In the genomic region with DNA sequence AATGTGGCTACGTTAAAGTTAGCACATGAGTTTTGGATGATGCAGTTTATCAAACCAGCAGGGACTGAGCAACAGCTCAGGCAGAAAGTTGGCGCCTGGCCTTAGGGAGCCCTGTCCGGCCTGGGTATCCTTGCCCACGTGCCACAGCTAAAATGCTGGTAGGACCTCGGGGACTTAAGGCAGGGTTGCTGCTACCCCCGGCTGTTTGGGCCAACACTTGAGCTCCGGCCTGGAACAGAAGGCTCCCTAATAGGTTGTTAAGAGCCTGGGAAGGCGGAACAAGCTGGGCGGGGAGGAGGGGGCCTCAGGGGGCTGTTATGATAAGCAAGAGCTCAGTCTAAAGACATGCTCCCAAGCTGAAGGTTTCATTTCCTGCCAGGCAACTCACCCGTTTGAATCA, we compare ENCODE assay signal across 10 cellular contexts. TPM values are rescaled to one million over a fixed set of nuclear protein-coding genes. Genes with fewer than 3 reads are reported as not detected.
A peak's percentile ranks its signal among the peaks of the same experiment; 100 is the strongest.
DNase-seq lines count a peak whose midpoint lies in the region; ATAC-seq and TF ChIP-seq lines count a peak whose summit lies in the region.
"Had no signal": no experiment of that assay in that cellular context is flagged by ENCODE, and none has a peak within 500 bp of the region (broad histone marks: within the 10 kb centered on the region; RNA-seq: fewer than 3 reads in every experiment).

No MANE protein-coding gene starts in this region.

- POLR2A ChIA-PET in PC-3 (lab: Charles Lee; ENCODE audit: unreplicated experiment) = no interaction called here

- no peaks in the 10 kb centered on the region for H3K9me2 ChIP-seq in PC-3 (replicated peaks; ENCODE audit: low read length)

- no peak for TF ChIP-seq CTCF in gastroesophageal sphincter (IDR thresholded peaks at IDR 0.05)
- no peak for TF ChIP-seq CTCF in neural progenitor cell (IDR thresholded peaks at IDR 0.05)
- no peak for TF ChIP-seq CTCF in PC-3 (conservative IDR thresholded peaks at IDR 0.05; ENCODE audit: low read depth, low read length)

- no peaks in the 10 kb centered on the region for H3K27me3 ChIP-seq in gastroesophageal sphincter
- no peaks in the 10 kb centered on the region for H3K27me3 ChIP-seq in neural progenitor cell
- no peaks in the 10 kb centered on the region for H3K27me3 ChIP-seq in PC-3 (ENCODE audit: low read length)
- H3K27me3 ChIP-seq: SJSA1 had no signal

- H4K20me1 ChIP-seq in neural progenitor cell (ENCODE audit: low read depth) = no peaks in the 10 kb centered on the region
- H4K20me1 ChIP-seq in PC-3 (ENCODE audit: low read length) = no peaks in the 10 kb centered on the region

- H3K9ac ChIP-seq in neural progenitor cell (no peak overlapping the region), PC-3 (ENCODE audit: low read length) (no peak overlapping the region)

- H2AFZ ChIP-seq in neural progenitor cell (replicated peaks) = no peak overlapping the region
- no peak overlapping the region for H2AFZ ChIP-seq in PC-3 (ENCODE audit: low read length)

- intact Hi-C loops in Right ventricle myocardium inferior (cut with DNase I) (loop anchor here (2.0 kb wide), 1 partner anchor 21 kb away; no protein-coding TSS in a partner anchor), cardiac septum (cut with DNase I) (no loop called here), PC-3 (cut with micrococcal nuclease) (no loop called here)

- no peaks in the 10 kb centered on the region for H3K9me3 Mint-ChIP-seq in neural progenitor cell

- CTCF ChIA-PET in PC-3 (lab: Charles Lee) = interaction anchor here (1.5 kb wide), 1 partner anchor 40 kb away, joined by 8 read pairs; no protein-coding TSS in a partner anchor

- H3K27me3 Mint-ChIP-seq in neural progenitor cell (ENCODE audit: insufficient read depth, low read depth) = peaks cover 16% of the 10 kb centered on the region

- TF ChIP-seq EP300 in gastroesophageal sphincter (IDR thresholded peaks at IDR 0.05) = no peak

- no peak for DNase-seq in Right ventricle myocardium inferior (ENCODE audit: missing footprints)
- DNase-seq in cardiac septum (ENCODE audit: low spot score) = no peak
- peak; percentile 42 for DNase-seq in neural progenitor cell (ENCODE audit: low spot score)
- DNase-seq in T-helper 1 cell = no peak
- DNase-seq in PC-3 = no peak
- no peak for DNase-seq in stimulated activated CD4-positive, alpha-beta T cell treated with anti-CD3 and anti-CD28 coated beads, Interleukin-4, amount 100 ng/mL, for 4 hours
- no peak for DNase-seq in AG08395 (ENCODE audit: low spot score)
- DNase-seq: activated naive CD4-positive, alpha-beta T cell had no signal

- H3K79me2 ChIP-seq in neural progenitor cell (ENCODE audit: low read depth) = peaks cover 11% of the 10 kb centered on the region
- H3K79me2 ChIP-seq in PC-3 (ENCODE audit: low read length) = peaks cover 58% of the 10 kb centered on the region

- H3K36me3 ChIP-seq in gastroesophageal sphincter (no peaks in the 10 kb centered on the region), neural progenitor cell (no peaks in the 10 kb centered on the region), PC-3 (ENCODE audit: low read depth, low read length) (no peaks in the 10 kb centered on the region)

- H3K4me3 ChIP-seq in gastroesophageal sphincter (no peak overlapping the region), neural progenitor cell (peak overlapping the region; percentile 19), PC-3 (ENCODE audit: low read length) (no peak overlapping the region)
- H3K4me3 ChIP-seq: SJSA1 had no signal

- peaks cover 2% of the 10 kb centered on the region for H3K36me3 Mint-ChIP-seq in neural progenitor cell

- no peak for TF ChIP-seq POLR2A in gastroesophageal sphincter (IDR thresholded peaks at IDR 0.05)

- H3K27ac ChIP-seq in gastroesophageal sphincter (peak overlapping the region; percentile 93 to 100 (median 98)), neural progenitor cell (peak overlapping the region; percentile 91), PC-3 (ENCODE audit: low read length) (no peak overlapping the region)
- H3K27ac ChIP-seq: SJSA1 had no signal

- 21 to 24% methylated on average over 2 to 4 of the region's 10 CpGs for WGBS in gastroesophageal sphincter (ENCODE audit: low coverage in 1 of 2), 2 donors

- ATAC-seq in Right ventricle myocardium inferior (peak; percentile 4), gastroesophageal sphincter (no peak), PC-3 (no peak)

- peak overlapping the region; percentile 100 for H3K27ac Mint-ChIP-seq in neural progenitor cell

- no TSS peak for BruUV-seq in PC-3 (replicated peaks; lab: Mats Ljungman, UMichigan)

- H3K4me3 Mint-ChIP-seq in neural progenitor cell = peak overlapping the region; percentile 81

- H3K4me2 ChIP-seq in neural progenitor cell (peak overlapping the region; percentile 67), PC-3 (ENCODE audit: low read length) (no peak overlapping the region)

- H3F3A ChIP-seq in neural progenitor cell (ENCODE audit: low read depth) = peaks cover 86% of the 10 kb centered on the region
- H3F3A ChIP-seq in PC-3 (ENCODE audit: low read length, unreplicated experiment) = no peaks in the 10 kb centered on the region

- H3K4me1 ChIP-seq in gastroesophageal sphincter = peaks cover 5 to 100% (median 79%) of the 10 kb centered on the region in 3 donors
- H3K4me1 ChIP-seq in neural progenitor cell = peaks cover 100% of the 10 kb centered on the region
- H3K4me1 ChIP-seq in PC-3 (ENCODE audit: insufficient read depth, low read length) = peaks cover 52% of the 10 kb centered on the region

- no peaks in the 10 kb centered on the region for H3K9me3 ChIP-seq in gastroesophageal sphincter
- no peaks in the 10 kb centered on the region for H3K9me3 ChIP-seq in neural progenitor cell (ENCODE audit: low read depth)
- H3K9me3 ChIP-seq in PC-3 (ENCODE audit: low read length) = no peaks in the 10 kb centered on the region
- H3K9me3 ChIP-seq: SJSA1 had no signal

- peaks cover 92% of the 10 kb centered on the region for H3K4me1 Mint-ChIP-seq in neural progenitor cell

RNA-seq across cellular contexts. Expression of a gene that starts 39.7 kb away (rescaled TPM):
- 49.1 TPM for total RNA-seq in Right ventricle myocardium inferior
- 46.6 TPM for total RNA-seq in cardiac septum
- 10 to 100 TPM; 35.7 to 60.3 (median 45.6) TPM for total RNA-seq in gastroesophageal sphincter
- total RNA-seq in neural progenitor cell (ENCODE audit: low replicate concordance) = 8.8 and 14.7 TPM in 2 replicates
- 31.6 and 53.4 TPM in 2 replicates for total RNA-seq in PC-3 (2014; rRNA removed)
